29 cellular contexts compared by ENCODE assay signal in the genomic region with DNA sequence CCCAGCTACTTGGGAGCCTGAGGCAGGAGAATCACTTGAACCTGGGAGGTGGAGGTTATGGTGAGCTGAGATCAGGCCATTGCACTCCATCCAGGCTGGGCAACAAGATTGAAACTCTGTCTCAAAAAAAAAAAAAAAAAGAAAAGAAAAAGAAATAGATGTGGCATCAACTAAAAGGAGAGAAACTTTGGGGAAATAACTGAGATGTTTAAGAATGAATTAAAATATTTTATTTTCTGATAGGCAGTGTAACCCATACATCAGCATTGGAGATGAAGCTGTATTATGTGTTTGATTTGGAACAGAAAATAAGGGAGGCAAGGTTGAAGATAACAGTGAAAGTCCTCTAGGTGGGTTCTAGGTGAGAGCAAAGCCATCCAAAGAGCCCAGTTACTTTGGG.
DNase-seq lines count a peak whose midpoint lies in the region; ATAC-seq and TF ChIP-seq lines count a peak whose summit lies in the region.
"Had no signal": no experiment of that assay in that cellular context is flagged by ENCODE, and none has a peak within 500 bp of the region (broad histone marks: within the 10 kb centered on the region; RNA-seq: fewer than 3 reads in every experiment).

No MANE protein-coding gene starts in this region.

- no peak for TF ChIP-seq CTCF in SK-N-SH (IDR thresholded peaks at IDR 0.05)

- H3F3A ChIP-seq in SK-N-SH (replicated peaks; ENCODE audit: insufficient read depth), result no peaks in the 10 kb centered on the region

- H3K4me3 ChIP-seq in SK-N-SH (ENCODE audit: low read depth in 2 of 2, low read length in 1 of 2), result no peak overlapping the region
- H3K4me3 ChIP-seq: A549; BLaER1; BLaER1 treated with 17β-estradiol and CSF1 and Interleukin-3, amounts not matched to agents 10 nM and 100 nM had no signal

- no peaks in the 10 kb centered on the region for H3K9me3 ChIP-seq in SK-N-SH
- H3K9me3 ChIP-seq: BE2C, BLaER1 had no signal

- no peaks in the 10 kb centered on the region for H3K79me2 ChIP-seq in SK-N-SH (ENCODE audit: insufficient read depth)

- H2AFZ ChIP-seq in SK-N-SH (ENCODE audit: low read depth), result no peak overlapping the region

- no peak overlapping the region for H3K9ac ChIP-seq in SK-N-SH
- H3K9ac ChIP-seq: BLaER1; BLaER1 treated with 17β-estradiol and CSF1 and Interleukin-3, amounts not matched to agents 10 nM and 100 nM had no signal

- ATAC-seq in SK-N-SH treated with all-trans-retinoic acid at 6 μM for 48 hours, result no peak
- ATAC-seq: A549; CD8-positive, alpha-beta T cell had no signal

- no peaks in the 10 kb centered on the region for H3K9me2 ChIP-seq in SK-N-SH

- H3K4me1 ChIP-seq in SK-N-SH (ENCODE audit: control insufficient read depth in 1 of 2, insufficient read depth in 2 of 2, low read depth in 1 of 2, low read length in 1 of 2), result no peaks in the 10 kb centered on the region
- H3K4me1 ChIP-seq: A549, BE2C, BLaER1, Caco-2 had no signal

- no peak for TF ChIP-seq EP300 in SK-N-SH (IDR thresholded peaks at IDR 0.05; ENCODE audit: borderline replicate concordance in 1 of 2, low read depth in 1 of 2, low read length in 1 of 2)

- H4K20me1 ChIP-seq in SK-N-SH (ENCODE audit: insufficient read depth), result no peaks in the 10 kb centered on the region
- H4K20me1 ChIP-seq: BLaER1; BLaER1 treated with 17β-estradiol and CSF1 and Interleukin-3, amounts not matched to agents 10 nM and 100 nM had no signal

- DNase-seq in SK-N-SH (no peak), HEK293T (ENCODE audit: extremely low spot score) (no peak)
- DNase-seq in stimulated activated CD4-positive, alpha-beta T cell treated with anti-CD3 and anti-CD28 coated beads, Interleukin-12 subunit alpha, Interleukin-12 subunit beta, amount 100 ng/mL, for 4 hours, result no peak
- DNase-seq: 8988T; ACHN; AML-193; BE2C; C1 segment of cervical spinal cord; Caco-2; Calu3; CD4-positive, alpha-beta memory T cell; CD4-positive, alpha-beta T cell; CD4-positive, CD25-positive, alpha-beta regulatory T cell; CD8-positive, alpha-beta memory T cell; CD8-positive, alpha-beta T cell; COR-L47; DMS 273 treated with DMSO at 0.1 percent for 48 hours; DMS153; DMS53; DMS79; DMS79 treated with DMSO at 0.1 percent for 48 hours; DND-41; EL had no signal

- CTCF ChIA-PET in SK-N-SH (lab: Yijun Ruan, JAX) (interaction anchor here (1.6 kb wide), 1 partner anchor 47 kb away, joined by 4 read pairs; no protein-coding TSS in a partner anchor), HEK293T (lab: Yijun Ruan, JAX) (interaction anchor here (0.6 kb wide), 1 partner anchor 321 kb away, joined by 3 read pairs; no protein-coding TSS in a partner anchor)

- no peak overlapping the region for H3K27ac ChIP-seq in SK-N-SH (ENCODE audit: low read depth in 2 of 2, low read length in 1 of 2)
- H3K27ac ChIP-seq: 22Rv1; A549; BLaER1; BLaER1 treated with 17β-estradiol and CSF1 and Interleukin-3, amounts not matched to agents 10 nM and 100 nM; C4-2B had no signal

- no peaks in the 10 kb centered on the region for H3K36me3 ChIP-seq in SK-N-SH (replicated peaks in 1 of 2; ENCODE audit: control insufficient read depth in 1 of 2, insufficient read depth in 2 of 2, low read length in 1 of 2)
- H3K36me3 ChIP-seq: BE2C; BLaER1; BLaER1 treated with 17β-estradiol and CSF1 and Interleukin-3, amounts not matched to agents 10 nM and 100 nM had no signal

- no peak overlapping the region for H3K4me2 ChIP-seq in SK-N-SH
- H3K4me2 ChIP-seq: A549; BLaER1; BLaER1 treated with 17β-estradiol and CSF1 and Interleukin-3, amounts not matched to agents 10 nM and 100 nM had no signal

- TF ChIP-seq RAD21 in SK-N-SH (IDR thresholded peaks at IDR 0.05; ENCODE audit: low read length), result no peak

- POLR2A ChIA-PET in SK-N-SH (lab: Yijun Ruan, JAX), result no interaction called here
- POLR2A ChIA-PET in HEK293T (lab: Yijun Ruan, JAX), result no interaction called here

- H3K27me3 ChIP-seq in SK-N-SH (ENCODE audit: insufficient read depth), result no peaks in the 10 kb centered on the region
- H3K27me3 ChIP-seq: BE2C; BLaER1; BLaER1 treated with 17β-estradiol and CSF1 and Interleukin-3, amounts not matched to agents 10 nM and 100 nM had no signal

TF ChIP-seq in SK-N-SH treated with all-trans-retinoic acid at 6 μM for 48 hours, 23 proteins besides CTCF, POLR2A, EP300 and RAD21:
- peak; percentile 93 for TF ChIP-seq ZFP30 (CRISPR knock-in tag; IDR thresholded peaks at IDR 0.05)
- TF ChIP-seq ZNF565 (CRISPR knock-in tag; conservative IDR thresholded peaks at IDR 0.05; ENCODE audit: low read depth), result no peak

TF ChIP-seq in SK-N-SH, 30 proteins besides CTCF, POLR2A, EP300 and RAD21 (continues in another document):
- TF ChIP-seq TAF1 (IDR thresholded peaks at IDR 0.05; ENCODE audit: borderline replicate concordance, low read depth, low read length) (no peak), REST (IDR thresholded peaks at IDR 0.05; ENCODE audit: low read depth, low read length) (no peak)
- TF ChIP-seq, protein P1, sequence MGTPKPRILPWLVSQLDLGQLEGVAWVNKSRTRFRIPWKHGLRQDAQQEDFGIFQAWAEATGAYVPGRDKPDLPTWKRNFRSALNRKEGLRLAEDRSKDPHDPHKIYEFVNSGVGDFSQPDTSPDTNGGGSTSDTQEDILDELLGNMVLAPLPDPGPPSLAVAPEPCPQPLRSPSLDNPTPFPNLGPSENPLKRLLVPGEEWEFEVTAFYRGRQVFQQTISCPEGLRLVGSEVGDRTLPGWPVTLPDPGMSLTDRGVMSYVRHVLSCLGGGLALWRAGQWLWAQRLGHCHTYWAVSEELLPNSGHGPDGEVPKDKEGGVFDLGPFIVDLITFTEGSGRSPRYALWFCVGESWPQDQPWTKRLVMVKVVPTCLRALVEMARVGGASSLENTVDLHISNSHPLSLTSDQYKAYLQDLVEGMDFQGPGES (IDR thresholded peaks at IDR 0.05; ENCODE audit: low read depth, low read length), result no peak

TF ChIP-seq in HEK293T, 16 proteins besides CTCF, POLR2A, EP300 and RAD21:
- TF ChIP-seq CTBP1 (IDR thresholded peaks at IDR 0.05; ENCODE audit: borderline replicate concordance) (no peak), ZNF384 (IDR thresholded peaks at IDR 0.05) (0 out of 2 replicates have a peak, but pooled peaks have one; percentile 40)
